ENCODE assay signal across 16 cellular contexts in the genomic region with DNA sequence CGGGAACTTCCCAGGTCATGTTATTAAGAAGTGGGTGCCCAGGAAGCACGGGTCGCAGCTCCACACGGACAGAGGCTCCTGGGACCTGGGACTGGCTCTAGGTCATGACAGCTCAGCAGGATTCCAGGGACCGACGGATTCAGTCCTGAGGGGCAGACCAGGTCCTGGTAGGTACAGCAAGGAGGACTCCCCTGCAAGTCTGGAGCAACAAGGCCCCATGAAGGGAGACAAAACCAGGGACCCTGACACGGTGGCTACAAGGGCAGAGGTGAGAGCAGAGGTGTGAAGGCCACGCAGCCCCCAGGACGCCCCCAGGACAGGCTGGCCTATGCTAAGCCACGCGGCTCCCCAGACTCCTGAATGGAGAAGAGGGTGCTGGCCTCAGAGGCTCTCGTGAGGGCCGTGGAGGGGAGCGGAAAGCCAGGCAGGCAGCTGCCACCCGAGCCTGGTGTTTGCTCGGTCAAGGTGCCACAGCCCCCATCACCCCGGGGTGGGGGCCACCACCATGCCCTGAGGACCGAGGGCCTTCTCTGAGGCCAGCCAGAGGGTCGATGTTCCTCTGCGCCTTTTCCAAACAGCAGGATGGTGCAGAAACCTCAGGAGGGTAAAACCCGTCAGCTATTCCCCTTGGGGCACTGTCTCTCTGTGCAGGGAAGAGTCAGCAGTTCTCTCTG.
"Had no signal": no experiment of that assay in that cellular context is flagged by ENCODE, and none has a peak within 500 bp of the region (broad histone marks: within the 10 kb centered on the region; RNA-seq: fewer than 3 reads in every experiment).

No MANE protein-coding gene starts in this region.

- H3K27ac Mint-ChIP-seq: activated CD4-positive, alpha-beta memory T cell treated with anti-CD3 and anti-CD28 coated beads for 36 hours; activated CD8-positive, alpha-beta memory T cell treated with anti-CD3 and anti-CD28 coated beads, Interleukin-2, amount 10 ng/mL, durations not matched to agents 7 days and 5 days; activated naive CD4-positive, alpha-beta T cell treated with anti-CD3 and anti-CD28 coated beads, Interleukin-2, amount 50 U/mL, for 72 hours; naive thymus-derived CD8-positive, alpha-beta T cell; stimulated activated effector memory CD8-positive, alpha-beta T cell treated with anti-CD3 and anti-CD28 coated beads, Interleukin-12 subunit alpha, Interleukin-12 subunit beta, amount 100 ng/mL, for 72 hours had no signal

- H3K4me3 Mint-ChIP-seq: activated CD4-positive, alpha-beta memory T cell treated with anti-CD3 and anti-CD28 coated beads for 36 hours; activated CD8-positive, alpha-beta memory T cell treated with anti-CD3 and anti-CD28 coated beads, Interleukin-2, amount 10 ng/mL, durations not matched to agents 7 days and 5 days; naive thymus-derived CD8-positive, alpha-beta T cell; stimulated activated effector memory CD8-positive, alpha-beta T cell treated with anti-CD3 and anti-CD28 coated beads, Interleukin-12 subunit alpha, Interleukin-12 subunit beta, amount 100 ng/mL, for 72 hours had no signal

- H3K36me3 Mint-ChIP-seq: activated CD4-positive, alpha-beta memory T cell treated with anti-CD3 and anti-CD28 coated beads for 36 hours; activated CD8-positive, alpha-beta memory T cell treated with anti-CD3 and anti-CD28 coated beads, Interleukin-2, amount 10 ng/mL, durations not matched to agents 7 days and 5 days; activated naive CD4-positive, alpha-beta T cell treated with anti-CD3 and anti-CD28 coated beads, Interleukin-2, amount 50 U/mL, for 72 hours; naive thymus-derived CD8-positive, alpha-beta T cell; stimulated activated effector memory CD8-positive, alpha-beta T cell treated with anti-CD3 and anti-CD28 coated beads, Interleukin-12 subunit alpha, Interleukin-12 subunit beta, amount 100 ng/mL, for 72 hours had no signal

- H3K36me3 ChIP-seq: colonic mucosa, heart right ventricle, thyroid gland had no signal

- H3K9me3 ChIP-seq: colonic mucosa, thyroid gland had no signal

- ATAC-seq: activated CD8-positive, alpha-beta memory T cell treated with anti-CD3 and anti-CD28 coated beads, Interleukin-2, amount 10 ng/mL, durations not matched to agents 7 days and 5 days; activated naive CD4-positive, alpha-beta T cell treated with anti-CD3 and anti-CD28 coated beads, Interleukin-2, amount 50 U/mL, for 72 hours; left lobe of liver; naive thymus-derived CD8-positive, alpha-beta T cell; stimulated activated effector memory CD8-positive, alpha-beta T cell treated with anti-CD3 and anti-CD28 coated beads, Interleukin-12 subunit alpha, Interleukin-12 subunit beta, amount 100 ng/mL, for 72 hours had no signal

- H3K27ac ChIP-seq: colonic mucosa, thyroid gland had no signal

- DNase-seq: activated CD4-positive, alpha-beta memory T cell treated with anti-CD3 and anti-CD28 coated beads for 36 hours; activated CD4-positive, alpha-beta T cell treated with anti-CD3 and anti-CD28 coated beads for 1 hour; activated CD8-positive, alpha-beta memory T cell treated with anti-CD3 and anti-CD28 coated beads, Interleukin-2, amount 10 ng/mL, durations not matched to agents 7 days and 5 days; activated T-cell treated with anti-CD3 and anti-CD28 coated beads, Interleukin-2, amount 50 U/mL, for 1 hour; effector CD4-positive, alpha-beta T cell; foreskin melanocyte; islet precursor cell; naive thymus-derived CD8-positive, alpha-beta T cell; T-helper 1 cell; T1000; thyroid gland had no signal

- H3K27me3 ChIP-seq: colonic mucosa, thyroid gland had no signal

- H3K27me3 Mint-ChIP-seq: activated CD4-positive, alpha-beta memory T cell treated with anti-CD3 and anti-CD28 coated beads for 36 hours; activated CD8-positive, alpha-beta memory T cell treated with anti-CD3 and anti-CD28 coated beads, Interleukin-2, amount 10 ng/mL, durations not matched to agents 7 days and 5 days had no signal

- H3K4me1 ChIP-seq: colonic mucosa, heart right ventricle, thyroid gland had no signal

- H3K4me1 Mint-ChIP-seq: activated CD8-positive, alpha-beta memory T cell treated with anti-CD3 and anti-CD28 coated beads, Interleukin-2, amount 10 ng/mL, durations not matched to agents 7 days and 5 days had no signal

- H3K4me3 ChIP-seq: colonic mucosa, thyroid gland had no signal
